In the genomic region with DNA sequence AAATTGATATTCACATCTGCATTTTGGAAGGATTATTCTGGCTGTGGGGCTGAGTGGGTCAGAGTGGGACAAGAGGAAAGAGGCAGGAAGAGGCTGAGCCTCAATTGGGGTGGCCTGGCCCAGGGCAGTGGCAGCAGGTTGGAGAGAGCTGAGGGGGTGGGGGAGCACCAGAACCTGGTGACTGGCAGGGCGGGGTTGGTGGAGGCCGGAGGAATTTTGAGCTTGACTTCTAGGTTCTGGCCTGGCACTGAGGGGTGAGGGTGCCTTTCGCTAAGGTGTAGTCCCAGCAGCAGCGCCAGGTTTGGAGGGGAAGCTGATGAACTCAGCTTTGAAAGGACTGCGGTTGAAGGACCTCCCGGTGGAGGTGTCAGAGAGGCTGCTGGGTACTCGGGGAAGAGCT, we compare ENCODE assay signal across 26 cellular contexts.
"Had no signal": no experiment of that assay in that cellular context is flagged by ENCODE, and none has a peak within 500 bp of the region (broad histone marks: within the 10 kb centered on the region; RNA-seq: fewer than 3 reads in every experiment).

No MANE protein-coding gene starts in this region.

- H3K27ac Mint-ChIP-seq: activated CD8-positive, alpha-beta T cell treated with anti-CD3 and anti-CD28 coated beads for 36 hours; activated naive CD4-positive, alpha-beta T cell treated with anti-CD3 and anti-CD28 coated beads, Interleukin-2, amount 10 ng/mL, durations not matched to agents 7 days and 5 days; activated naive CD8-positive, alpha-beta T cell treated with anti-CD3 and anti-CD28 coated beads for 36 hours; activated T-cell treated with anti-CD3 and anti-CD28 coated beads, Interleukin-2, amount 50 U/mL, for 72 hours; activated T-helper 2 cell treated with anti-CD3 and anti-CD28 coated beads, Interferon-gamma antibody, Interleukin-2, Interleukin-4, amounts not matched to agents 10 μg/mL and 5 μg/mL and 100 μg/mL, durations not matched to agents 14 hours and 24 hours and 36 hours had no signal

- H3K36me3 Mint-ChIP-seq: activated naive CD4-positive, alpha-beta T cell treated with anti-CD3 and anti-CD28 coated beads, Interleukin-2, amount 10 ng/mL, durations not matched to agents 7 days and 5 days; activated naive CD8-positive, alpha-beta T cell treated with anti-CD3 and anti-CD28 coated beads for 36 hours had no signal

- DNase-seq: activated CD4-positive, CD25-positive, alpha-beta regulatory T cell; activated CD8-positive, alpha-beta memory T cell treated with anti-CD3 and anti-CD28 coated beads, Interleukin-2, amount 50 U/mL, for 4 hours; activated CD8-positive, alpha-beta T cell treated with anti-CD3 and anti-CD28 coated beads for 36 hours; activated gamma-delta T cell treated with Interleukin-2 at 50 U/mL for 16 hours; activated naive CD4-positive, alpha-beta T cell treated with anti-CD3 and anti-CD28 coated beads, Interleukin-2, amount 10 ng/mL, durations not matched to agents 7 days and 5 days; activated naive CD8-positive, alpha-beta T cell treated with anti-CD3 and anti-CD28 coated beads for 36 hours; activated T-cell treated with anti-CD3 and anti-CD28 coated beads, Interleukin-2, amount 50 U/mL, for 72 hours; central memory CD4-positive, alpha-beta T cell; Kasumi-1; KBM-7; NCI-H1092; NCI-H1417 treated with DMSO at 0.1 percent for 48 hours; NCI-H1694; NCI-H2029; NCI-H2107; NCI-H345; NCI-H510A; NCI-H69; NK-92 treated with Interleukin-12 subunit alpha and Interleukin-12 subunit beta, amount 100 ng/mL, for 24 hours; OCI-M1; RPMI8226; SHP77 treated with DMSO at 0.1 percent for 48 hours; T-helper 2 cell; T1000 had no signal

- H3K4me3 Mint-ChIP-seq: activated CD8-positive, alpha-beta T cell treated with anti-CD3 and anti-CD28 coated beads for 36 hours; activated naive CD4-positive, alpha-beta T cell treated with anti-CD3 and anti-CD28 coated beads, Interleukin-2, amount 10 ng/mL, durations not matched to agents 7 days and 5 days; activated naive CD8-positive, alpha-beta T cell treated with anti-CD3 and anti-CD28 coated beads for 36 hours; activated T-cell treated with anti-CD3 and anti-CD28 coated beads, Interleukin-2, amount 50 U/mL, for 72 hours had no signal

- FAIRE-seq: TTC549 had no signal

- H3K9me3 Mint-ChIP-seq: activated CD8-positive, alpha-beta T cell treated with anti-CD3 and anti-CD28 coated beads for 36 hours; activated naive CD4-positive, alpha-beta T cell treated with anti-CD3 and anti-CD28 coated beads, Interleukin-2, amount 10 ng/mL, durations not matched to agents 7 days and 5 days; activated naive CD8-positive, alpha-beta T cell treated with anti-CD3 and anti-CD28 coated beads for 36 hours; activated T-cell treated with anti-CD3 and anti-CD28 coated beads, Interleukin-2, amount 50 U/mL, for 72 hours; activated T-helper 2 cell treated with anti-CD3 and anti-CD28 coated beads, Interferon-gamma antibody, Interleukin-2, Interleukin-4, amounts not matched to agents 10 μg/mL and 5 μg/mL and 100 μg/mL, durations not matched to agents 14 hours and 24 hours and 36 hours had no signal

- H3K27me3 Mint-ChIP-seq: activated CD8-positive, alpha-beta T cell treated with anti-CD3 and anti-CD28 coated beads for 36 hours; activated naive CD8-positive, alpha-beta T cell treated with anti-CD3 and anti-CD28 coated beads for 36 hours had no signal

- H3K4me1 Mint-ChIP-seq: activated naive CD4-positive, alpha-beta T cell treated with anti-CD3 and anti-CD28 coated beads, Interleukin-2, amount 10 ng/mL, durations not matched to agents 7 days and 5 days; activated naive CD8-positive, alpha-beta T cell treated with anti-CD3 and anti-CD28 coated beads for 36 hours had no signal
